ENCODE assay signal across 8 cellular contexts in the genomic region with DNA sequence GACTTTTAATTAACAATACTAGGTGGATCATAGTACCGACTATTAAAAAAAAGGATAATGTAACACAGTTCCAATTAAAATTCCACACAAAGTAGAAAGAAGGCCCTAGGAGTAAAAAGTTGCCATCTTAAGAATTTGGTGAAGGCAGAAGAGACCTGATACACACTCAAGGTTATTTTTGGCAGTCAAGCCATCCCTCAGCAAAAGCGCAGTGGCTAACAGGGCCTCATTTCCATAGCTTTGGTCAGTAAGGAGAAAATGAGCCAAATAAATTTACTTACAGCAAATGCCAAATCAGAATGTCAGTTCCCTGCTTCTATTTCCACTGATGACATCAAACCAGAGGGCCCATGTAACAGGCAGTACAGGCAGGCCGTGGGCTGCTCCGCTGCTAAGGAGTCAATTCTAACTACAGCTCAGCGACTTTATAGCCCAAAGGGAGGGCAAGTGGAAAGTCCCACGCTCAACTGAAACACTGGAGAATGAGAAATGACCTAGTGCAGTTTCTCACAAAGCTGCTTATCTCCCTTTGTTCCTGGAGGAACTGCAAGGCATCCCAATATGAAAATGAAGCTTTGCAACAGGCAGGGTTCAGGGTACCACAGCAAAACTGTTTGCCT. TPM values are rescaled to one million over a fixed set of nuclear protein-coding genes. Genes with fewer than 3 reads are reported as not detected.
DNase-seq lines count a peak whose midpoint lies in the region; ATAC-seq and TF ChIP-seq lines count a peak whose summit lies in the region.

No MANE protein-coding gene starts in this region.

- H3K4me3 ChIP-seq in cardiac muscle cell (no peak overlapping the region), WERI-Rb-1 (ENCODE audit: low read depth, low read length) (no peak overlapping the region)

- ATAC-seq in GM18868 (IDR thresholded peaks at IDR 0.05; ENCODE audit: unreplicated experiment), result peak; percentile 90
- ATAC-seq in HG02885 (IDR thresholded peaks at IDR 0.05; ENCODE audit: poor library complexity, unreplicated experiment), result peak; percentile 86

- DNase-seq in activated CD4-positive, alpha-beta T cell treated with anti-CD3 and anti-CD28 coated beads, Interleukin-2, amount 50 U/mL, for 1 hour, result peak; percentile 20
- DNase-seq in cardiac muscle cell (ENCODE audit: low read depth in 1 of 2, low spot score in 1 of 2) (peak; percentile 40 to 51), NCI-H2227 (lab: John Stamatoyannopoulos, UW; ENCODE audit: unreplicated experiment) (no peak), WERI-Rb-1 (no peak), HuH-7 (ENCODE audit: low spot score) (no peak)
- peak; percentile 18 to 20 for DNase-seq in stimulated activated CD4-positive, alpha-beta T cell treated with anti-CD3 and anti-CD28 coated beads, Interleukin-1b, Interleukin-23, amount 100 ng/mL, for 4 hours (ENCODE audit: low read depth in 2 of 2)

- H3K9me3 ChIP-seq in cardiac muscle cell (ENCODE audit: low read depth) (no peaks in the 10 kb centered on the region), WERI-Rb-1 (ENCODE audit: severe bottlenecking) (no peaks in the 10 kb centered on the region)

- no peak for TF ChIP-seq CTCF in cardiac muscle cell (IDR thresholded peaks at IDR 0.05; ENCODE audit: low read depth, low read length)
- no peak for TF ChIP-seq CTCF in WERI-Rb-1 (IDR thresholded peaks at IDR 0.05; ENCODE audit: low read depth, low read length)

- H3K36me3 ChIP-seq in cardiac muscle cell (peaks cover 26% of the 10 kb centered on the region), WERI-Rb-1 (peaks cover 53% of the 10 kb centered on the region)

- H3K4me1 ChIP-seq in cardiac muscle cell (ENCODE audit: low read depth), result peaks cover 43% of the 10 kb centered on the region

- H3K27me3 ChIP-seq in cardiac muscle cell (no peaks in the 10 kb centered on the region), WERI-Rb-1 (ENCODE audit: insufficient read depth, low read depth, severe bottlenecking) (no peaks in the 10 kb centered on the region)

- H3K27ac ChIP-seq in cardiac muscle cell (peak overlapping the region; percentile 74), WERI-Rb-1 (no peak overlapping the region)

RNA-seq across cellular contexts. Expression of a gene that starts 6.3 kb away (rescaled TPM):
- total RNA-seq in cardiac muscle cell, result 88.2 and 173 TPM in 2 replicates
- polyA plus RNA-seq in cardiac muscle cell, result 146 and 176 TPM in 2 replicates

RNA-seq across cellular contexts. Expression of a gene that starts 26.2 kb away (rescaled TPM):
- 10.9 and 11.1 TPM in 2 replicates for total RNA-seq in cardiac muscle cell
- polyA plus RNA-seq in cardiac muscle cell, result 11.1 and 12.2 TPM in 2 replicates

Comparison
In these comparisons a context has a peak if more than half of its experiments do, and no peak if none do; other contexts are left out.
1. DNase-seq: peak in activated CD4-positive, alpha-beta T cell treated with anti-CD3 and anti-CD28 coated beads, Interleukin-2, amount 50 U/mL, for 1 hour (single experiment), cardiac muscle cell (2 of 2) and stimulated activated CD4-positive, alpha-beta T cell treated with anti-CD3 and anti-CD28 coated beads, Interleukin-1b, Interleukin-23, amount 100 ng/mL, for 4 hours (2 of 2); none in NCI-H2227 (single experiment), WERI-Rb-1 (single experiment) and HuH-7 (single experiment).